Comparison of ENCODE assay signal across 8 cellular contexts in genomic region chr15:99454941-99455795, GRCh38.
DNase-seq lines count a peak whose midpoint lies in the region; ATAC-seq, FAIRE-seq and TF ChIP-seq lines count a peak whose summit lies in the region.

No MANE protein-coding gene starts in this region.

- H3K27ac Mint-ChIP-seq in stimulated activated memory B cell treated with anti-CD40 and anti-IgM and Interleukin-4, amounts not matched to agents 10 μg/mL and 1 μg/mL and 100 μg/mL, for 72 hours = peak overlapping the region; percentile 87
- H3K27ac Mint-ChIP-seq in activated T-helper 1 cell treated with anti-CD3 and anti-CD28 coated beads, Interleukin-12 subunit alpha, Interleukin-12 subunit beta, Interleukin-2, Interleukin-4 antibody, amounts not matched to agents 30 ng/mL and 10 ng/mL and 1 ng/mL, durations not matched to agents 14 hours and 24 hours and 36 hours = no peak overlapping the region

- H3K27ac ChIP-seq in HEK293 (ENCODE audit: extremely low read depth, low read depth, low read length) (peak overlapping the region; percentile 13; the same call in 1 of the 2 replicates), kidney (ENCODE audit: low read depth in 2 of 2, low read length in 2 of 2) (peak overlapping the region; percentile 86 to 89)

- intact Hi-C loops in kidney (cut with DNase I) = no loop called here
- intact Hi-C loops in activated T-helper 1 cell treated with anti-CD3 and anti-CD28 coated beads, Interleukin-12 subunit alpha, Interleukin-12 subunit beta, Interleukin-2, Interleukin-4 antibody, amounts not matched to agents 30 ng/mL and 10 ng/mL and 1 ng/mL, durations not matched to agents 14 hours and 24 hours and 36 hours (cut with micrococcal nuclease) = no loop called here

- TF ChIP-seq CTCF in HEK293 (tag by site-specific recombination; IDR thresholded peaks at IDR 0.05) = no peak
- TF ChIP-seq CTCF in astrocyte of the spinal cord (IDR thresholded peaks at IDR 0.05; ENCODE audit: low read depth, low read length) = no peak
- no peak for TF ChIP-seq CTCF in kidney (IDR thresholded peaks at IDR 0.05; ENCODE audit: borderline replicate concordance, extremely low read depth, insufficient read depth)

- H3K4me3 Mint-ChIP-seq in stimulated activated memory B cell treated with anti-CD40 and anti-IgM and Interleukin-4, amounts not matched to agents 10 μg/mL and 1 μg/mL and 100 μg/mL, for 72 hours = no peak overlapping the region
- H3K4me3 Mint-ChIP-seq in activated T-helper 1 cell treated with anti-CD3 and anti-CD28 coated beads, Interleukin-12 subunit alpha, Interleukin-12 subunit beta, Interleukin-2, Interleukin-4 antibody, amounts not matched to agents 30 ng/mL and 10 ng/mL and 1 ng/mL, durations not matched to agents 14 hours and 24 hours and 36 hours = no peak overlapping the region

- ATAC-seq in stimulated activated memory B cell treated with anti-CD40 and anti-IgM and Interleukin-4, amounts not matched to agents 10 μg/mL and 1 μg/mL and 100 μg/mL, for 72 hours = no peak
- ATAC-seq in GM21526 (IDR thresholded peaks at IDR 0.05; ENCODE audit: low FRiP score, unreplicated experiment) (no peak), HG02973 (IDR thresholded peaks at IDR 0.05; ENCODE audit: unreplicated experiment) (no peak)

- POLR2A ChIA-PET in HEK293 (lab: Yijun Ruan, JAX) = interaction anchor here (0.7 to 1.4 kb wide), 3 partner anchors 52 to 150 kb away, joined by 3 to 4 read pairs (median 4); no protein-coding TSS in a partner anchor

- H3K36me3 ChIP-seq in HEK293 (ENCODE audit: control insufficient read depth in 2 of 2, insufficient read depth in 1 of 2, low read length in 2 of 2) = no peaks in the 10 kb centered on the region
- no peaks in the 10 kb centered on the region for H3K36me3 ChIP-seq in kidney (ENCODE audit: control insufficient read depth in 1 of 2, insufficient read depth in 2 of 2, low read length in 2 of 2)

- H3K4me1 Mint-ChIP-seq in stimulated activated memory B cell treated with anti-CD40 and anti-IgM and Interleukin-4, amounts not matched to agents 10 μg/mL and 1 μg/mL and 100 μg/mL, for 72 hours = peaks cover 60% of the 10 kb centered on the region
- H3K4me1 Mint-ChIP-seq in activated T-helper 1 cell treated with anti-CD3 and anti-CD28 coated beads, Interleukin-12 subunit alpha, Interleukin-12 subunit beta, Interleukin-2, Interleukin-4 antibody, amounts not matched to agents 30 ng/mL and 10 ng/mL and 1 ng/mL, durations not matched to agents 14 hours and 24 hours and 36 hours (ENCODE audit: low read depth) = peaks cover 19% of the 10 kb centered on the region

- peaks cover 5% of the 10 kb centered on the region for H3K9me3 Mint-ChIP-seq in stimulated activated memory B cell treated with anti-CD40 and anti-IgM and Interleukin-4, amounts not matched to agents 10 μg/mL and 1 μg/mL and 100 μg/mL, for 72 hours
- H3K9me3 Mint-ChIP-seq in activated T-helper 1 cell treated with anti-CD3 and anti-CD28 coated beads, Interleukin-12 subunit alpha, Interleukin-12 subunit beta, Interleukin-2, Interleukin-4 antibody, amounts not matched to agents 30 ng/mL and 10 ng/mL and 1 ng/mL, durations not matched to agents 14 hours and 24 hours and 36 hours = no peaks in the 10 kb centered on the region

- H3K4me3 ChIP-seq in HEK293 (ENCODE audit: low read depth, low read length) (no peak overlapping the region), astrocyte of the spinal cord (ENCODE audit: low read depth, low read length) (no peak overlapping the region), kidney (ENCODE audit: low read length in 2 of 2) (no peak overlapping the region)

- FAIRE-seq in kidney (lab: Jason Lieb, UNC) = no peak

- H3K27me3 Mint-ChIP-seq in stimulated activated memory B cell treated with anti-CD40 and anti-IgM and Interleukin-4, amounts not matched to agents 10 μg/mL and 1 μg/mL and 100 μg/mL, for 72 hours = no peaks in the 10 kb centered on the region
- peaks cover 9% of the 10 kb centered on the region for H3K27me3 Mint-ChIP-seq in activated T-helper 1 cell treated with anti-CD3 and anti-CD28 coated beads, Interleukin-12 subunit alpha, Interleukin-12 subunit beta, Interleukin-2, Interleukin-4 antibody, amounts not matched to agents 30 ng/mL and 10 ng/mL and 1 ng/mL, durations not matched to agents 14 hours and 24 hours and 36 hours (ENCODE audit: insufficient read depth)

- H3K4me1 ChIP-seq in HEK293 (ENCODE audit: control insufficient read depth, insufficient read depth, low read length) = peaks cover 7% of the 10 kb centered on the region
- H3K4me1 ChIP-seq in kidney (ENCODE audit: control insufficient read depth in 1 of 2, insufficient read depth in 1 of 2, low read depth in 1 of 2, low read length in 2 of 2) = peaks cover 13 to 36% of the 10 kb centered on the region in 2 donors

- in situ Hi-C loops in astrocyte of the spinal cord (cut with HindIII; ENCODE audit: low sequenced_read_pairs) = no loop called here

- peak; percentile 93 for DNase-seq in astrocyte of the spinal cord (ENCODE audit: low read depth, low spot score)
- peak; percentile 96 for DNase-seq in kidney
- DNase-seq in HuH-7 (ENCODE audit: low spot score) = no peak
- DNase-seq in activated T-helper 1 cell treated with anti-CD3 and anti-CD28 coated beads, Interleukin-12 subunit alpha, Interleukin-12 subunit beta, Interleukin-2, Interleukin-4 antibody, amounts not matched to agents 30 ng/mL and 10 ng/mL and 1 ng/mL, durations not matched to agents 14 hours and 24 hours and 36 hours (ENCODE audit: low spot score) = no peak

- CTCF ChIA-PET in HEK293 (lab: Yijun Ruan, JAX) = interaction anchor here (0.6 to 1.6 kb wide), 5 partner anchors 60 to 870 kb away, joined by 3 to 4 read pairs (median 3); no protein-coding TSS in a partner anchor

- peaks cover 6% of the 10 kb centered on the region for H3K36me3 Mint-ChIP-seq in stimulated activated memory B cell treated with anti-CD40 and anti-IgM and Interleukin-4, amounts not matched to agents 10 μg/mL and 1 μg/mL and 100 μg/mL, for 72 hours
- peaks cover 1% of the 10 kb centered on the region for H3K36me3 Mint-ChIP-seq in activated T-helper 1 cell treated with anti-CD3 and anti-CD28 coated beads, Interleukin-12 subunit alpha, Interleukin-12 subunit beta, Interleukin-2, Interleukin-4 antibody, amounts not matched to agents 30 ng/mL and 10 ng/mL and 1 ng/mL, durations not matched to agents 14 hours and 24 hours and 36 hours (ENCODE audit: low read depth)

- H3K9me3 ChIP-seq in HEK293 (ENCODE audit: control insufficient read depth, insufficient read depth, low read depth, low read length) (no peaks in the 10 kb centered on the region; the same call in 1 of the 2 replicates), kidney (ENCODE audit: control insufficient read depth in 1 of 2, low read length in 2 of 2) (no peaks in the 10 kb centered on the region)

- peak overlapping the region in 1 of 2 donors; percentile 66 for H3K9ac ChIP-seq in kidney (ENCODE audit: low read length in 2 of 2)

TF ChIP-seq in HEK293, 187 proteins besides CTCF, POLR2A, EP300 and RAD21:
- no peak for TF ChIP-seq ZFP3 (tag by site-specific recombination; IDR thresholded peaks at IDR 0.05; ENCODE audit: low read depth)
- no peak for TF ChIP-seq ZNF16 (tag by site-specific recombination; IDR thresholded peaks at IDR 0.05; ENCODE audit: low read depth)
- TF ChIP-seq INSM2 (tag by site-specific recombination; IDR thresholded peaks at IDR 0.05) = no peak
- no peak for TF ChIP-seq SP7 (tag by site-specific recombination; IDR thresholded peaks at IDR 0.05)
- peak; percentile 93 for TF ChIP-seq EGR2 (tag by site-specific recombination; IDR thresholded peaks at IDR 0.05; ENCODE audit: low read depth)
- TF ChIP-seq ZIC2 (tag by site-specific recombination; IDR thresholded peaks at IDR 0.05) = peak; percentile 39; the same call in 1 of the 2 replicates
- peak; percentile 94 for TF ChIP-seq ZFHX2 (tag by site-specific recombination; conservative IDR thresholded peaks at IDR 0.05)
- 0 out of 2 replicates have a peak, but pooled peaks have one; percentile 28 for TF ChIP-seq ZNF449 (tag by site-specific recombination; IDR thresholded peaks at IDR 0.05)
- no peak for TF ChIP-seq ZNF555 (tag by site-specific recombination; conservative IDR thresholded peaks at IDR 0.05)

Comparison
In these comparisons a context has a peak if more than half of its experiments do, and no peak if none do; other contexts are left out.
1. DNase-seq: peak in astrocyte of the spinal cord (single experiment) and kidney (single experiment); none in HuH-7 (single experiment) and activated T-helper 1 cell treated with anti-CD3 and anti-CD28 coated beads, Interleukin-12 subunit alpha, Interleukin-12 subunit beta, Interleukin-2, Interleukin-4 antibody, amounts not matched to agents 30 ng/mL and 10 ng/mL and 1 ng/mL, durations not matched to agents 14 hours and 24 hours and 36 hours (single experiment).